In the genomic region with DNA sequence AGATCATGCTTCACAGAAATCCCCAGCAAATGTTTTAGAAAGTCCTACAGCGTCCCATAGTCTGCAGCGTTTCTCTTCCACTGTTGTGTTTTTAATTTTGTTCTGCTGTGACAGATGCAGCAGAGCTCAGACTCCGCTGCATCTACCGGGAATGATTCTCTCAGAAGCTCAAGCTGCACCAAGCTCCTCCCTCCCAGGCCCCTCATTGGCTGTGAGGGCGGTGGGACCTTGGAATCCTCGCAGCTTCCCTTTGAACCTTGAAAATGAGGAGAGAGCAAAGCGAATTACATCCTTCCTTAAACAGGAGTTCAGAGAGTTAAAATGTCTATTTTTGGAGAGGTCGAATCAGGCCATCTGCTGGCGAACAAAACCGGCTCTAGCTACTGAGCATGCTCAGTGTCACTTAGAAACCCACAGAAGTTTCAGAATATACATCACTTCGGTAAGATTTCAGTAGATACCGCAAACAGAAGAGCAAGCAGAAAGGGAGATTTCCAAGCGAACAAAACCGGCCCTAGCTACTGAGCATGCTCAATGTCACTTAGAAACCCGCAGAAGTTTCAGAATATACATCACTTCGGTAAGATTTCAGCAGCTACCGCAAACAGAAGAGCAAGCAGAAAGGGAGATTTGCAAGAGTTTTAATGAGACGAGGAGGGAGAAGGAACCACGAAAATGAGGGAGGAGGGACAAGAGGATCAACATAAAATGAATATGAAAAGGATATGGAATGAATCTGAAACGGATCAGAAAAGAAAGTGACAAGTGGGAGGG, we compare ENCODE assay signal across 8 cellular contexts. TPM values are rescaled to one million over a fixed set of nuclear protein-coding genes. Genes with fewer than 3 reads are reported as not detected.
DNase-seq lines count a peak whose midpoint lies in the region; TF ChIP-seq lines count a peak whose summit lies in the region.

A gene (minus strand): TSS at position 144 of the 774 bp plus-strand sequence. CDS start 188 bp downstream, outside the sequence.

- no peak within 1 kb of the TSS for H3K27ac ChIP-seq in SJSA1
- H3K27ac ChIP-seq in osteoblast (ENCODE audit: low read depth, low read length), result peak within 1 kb of the TSS; percentile 63
- peak within 1 kb of the TSS; percentile 88 for H3K27ac ChIP-seq in thymus (ENCODE audit: low read depth)

- peak within 1 kb of the TSS; percentile 33 for H3K4me3 ChIP-seq in SJSA1
- H3K4me3 ChIP-seq in osteoblast (ENCODE audit: insufficient read depth, low read length), result peak within 1 kb of the TSS; percentile 80
- peak within 1 kb of the TSS; percentile 57 for H3K4me3 ChIP-seq in thymus (ENCODE audit: low read length)

- H3K9me3 Mint-ChIP-seq in activated naive CD4-positive, alpha-beta T cell treated with anti-CD3 and anti-CD28 coated beads, Interleukin-2, amount 10 ng/mL, durations not matched to agents 7 days and 5 days, result peaks cover 3% of the 10 kb centered on the region

- peak; percentile 26 for TF ChIP-seq CTCF in osteoblast (IDR thresholded peaks at IDR 0.05; ENCODE audit: extremely low read depth, low read depth, low read length)

- peak; percentile 21 for DNase-seq in GDM1 (lab: John Stamatoyannopoulos, UW)
- DNase-seq in GOT3 (lab: John Stamatoyannopoulos, UW), result peak; percentile 98
- peak; percentile 82 for DNase-seq in LHCN-M2 (ENCODE audit: low read depth)
- DNase-seq in SJSA1 (ENCODE audit: low read depth in 1 of 2, low spot score in 2 of 2), result peak; percentile 43 to 45
- peak; percentile 86 for DNase-seq in activated naive CD4-positive, alpha-beta T cell treated with anti-CD3 and anti-CD28 coated beads, Interleukin-2, amount 10 ng/mL, durations not matched to agents 7 days and 5 days
- DNase-seq in glomerular visceral epithelial cell (ENCODE audit: extremely low spot score), result peak; percentile 63
- peak; percentile 77 for DNase-seq in osteoblast (ENCODE audit: insufficient read length, low spot score, missing footprints)

- H3K79me2 ChIP-seq in osteoblast (ENCODE audit: insufficient read depth, low read length), result no peaks in the 10 kb centered on the region

- H3K4me3 Mint-ChIP-seq in activated naive CD4-positive, alpha-beta T cell treated with anti-CD3 and anti-CD28 coated beads, Interleukin-2, amount 10 ng/mL, durations not matched to agents 7 days and 5 days, result no peak within 1 kb of the TSS

- H3K4me1 ChIP-seq in SJSA1 (replicated peaks), result peaks cover 5% of the 10 kb centered on the region; the same call in 1 of the 2 replicates
- H3K4me1 ChIP-seq in osteoblast (ENCODE audit: insufficient read depth, low read length), result peaks cover 10% of the 10 kb centered on the region
- no peaks in the 10 kb centered on the region for H3K4me1 ChIP-seq in thymus (ENCODE audit: control insufficient read depth, insufficient read depth, low read length)

- peaks cover 25% of the 10 kb centered on the region for H3K36me3 Mint-ChIP-seq in activated naive CD4-positive, alpha-beta T cell treated with anti-CD3 and anti-CD28 coated beads, Interleukin-2, amount 10 ng/mL, durations not matched to agents 7 days and 5 days

- no peaks in the 10 kb centered on the region for H3K27me3 ChIP-seq in SJSA1 (replicated peaks)
- H3K27me3 ChIP-seq in osteoblast (ENCODE audit: insufficient read depth, low read length), result no peaks in the 10 kb centered on the region
- no peaks in the 10 kb centered on the region for H3K27me3 ChIP-seq in thymus (ENCODE audit: control insufficient read depth, insufficient read depth)

- H3K36me3 ChIP-seq in SJSA1, result no peaks in the 10 kb centered on the region
- H3K36me3 ChIP-seq in osteoblast (ENCODE audit: insufficient read depth, low read length), result no peaks in the 10 kb centered on the region
- no peaks in the 10 kb centered on the region for H3K36me3 ChIP-seq in thymus (ENCODE audit: control insufficient read depth, insufficient read depth)

- peak within 1 kb of the TSS; percentile 84 for H3K4me2 ChIP-seq in osteoblast (ENCODE audit: insufficient read depth, low read length)

- peak within 1 kb of the TSS; percentile 99 for H2AFZ ChIP-seq in osteoblast (ENCODE audit: low read length)

- no peaks in the 10 kb centered on the region for H4K20me1 ChIP-seq in osteoblast (ENCODE audit: insufficient read depth, low read length)

- under 1% methylated on average over 20 of the region's 20 CpGs for WGBS in thymus

- no peaks in the 10 kb centered on the region for H3K27me3 Mint-ChIP-seq in activated naive CD4-positive, alpha-beta T cell treated with anti-CD3 and anti-CD28 coated beads, Interleukin-2, amount 10 ng/mL, durations not matched to agents 7 days and 5 days

- CTCF ChIA-PET in activated naive CD4-positive, alpha-beta T cell treated with anti-CD3 and anti-CD28 coated beads, Interleukin-2, amount 10 ng/mL, durations not matched to agents 7 days and 5 days (lab: Charles Lee), result interaction anchor here (0.7 to 2.6 kb wide), 10 partner anchors 9 to 177 kb away, joined by 3 to 18 read pairs (median 5); a partner anchor contains a TSS

- H3K9me3 ChIP-seq in SJSA1 (replicated peaks), result no peaks in the 10 kb centered on the region
- no peaks in the 10 kb centered on the region for H3K9me3 ChIP-seq in osteoblast (ENCODE audit: low read depth, low read length)
- H3K9me3 ChIP-seq in thymus (ENCODE audit: control insufficient read depth), result no peaks in the 10 kb centered on the region

- peaks cover 31% of the 10 kb centered on the region for H3K4me1 Mint-ChIP-seq in activated naive CD4-positive, alpha-beta T cell treated with anti-CD3 and anti-CD28 coated beads, Interleukin-2, amount 10 ng/mL, durations not matched to agents 7 days and 5 days

- no peak within 1 kb of the TSS for H3K27ac Mint-ChIP-seq in activated naive CD4-positive, alpha-beta T cell treated with anti-CD3 and anti-CD28 coated beads, Interleukin-2, amount 10 ng/mL, durations not matched to agents 7 days and 5 days

RNA-seq across cellular contexts. Expression of the gene that starts here (rescaled TPM):
- total RNA-seq in LHCN-M2 (2014; rRNA removed), result 0.06 and 0.40 TPM in 2 replicates
- polyA plus RNA-seq in LHCN-M2 (2012), result not detected
- not detected in 2 replicates for total RNA-seq in SJSA1 (2014; rRNA removed; shearing (Covaris generic))
- under 0.01 TPM in 2 replicates for total RNA-seq in osteoblast
- polyA plus RNA-seq in thymus, result 0.84 TPM

Comparison
In these comparisons a context has a peak if more than half of its experiments do, and no peak if none do; other contexts are left out.
1. Peak in DNase-seq in LHCN-M2; RNA of the gene not detected or under 1 TPM.
2. Peak in DNase-seq and H3K4me3 ChIP-seq in SJSA1; RNA of the gene not detected or under 1 TPM.
3. Peak in DNase-seq, H3K4me3 ChIP-seq, H3K27ac ChIP-seq and H3K4me2 ChIP-seq in osteoblast; RNA of the gene not detected or under 1 TPM.
4. DNase-seq: peak in every context shown above with its lines; median percentile 98 in GOT3; 86 in activated naive CD4-positive, alpha-beta T cell treated with anti-CD3 and anti-CD28 coated beads, Interleukin-2, amount 10 ng/mL, durations not matched to agents 7 days and 5 days; 82 in LHCN-M2; 77 in osteoblast; 63 in glomerular visceral epithelial cell; 44 in SJSA1; 21 in GDM1.